In genomic region chr19:47157455-47158321, GRCh38 we compare ENCODE assay signal across 8 cellular contexts. TPM values are rescaled to one million over a fixed set of nuclear protein-coding genes. Genes with fewer than 3 reads are reported as not detected.
DNase-seq lines count a peak whose midpoint lies in the region; ATAC-seq and TF ChIP-seq lines count a peak whose summit lies in the region.

No MANE protein-coding gene starts in this region.

- H3K4me3 ChIP-seq in AG04450 (ENCODE audit: low read depth, low read length) (no peak overlapping the region), epithelial cell of esophagus (ENCODE audit: low read length) (no peak overlapping the region)

- H3K4me1 Mint-ChIP-seq in mesothelial cell of epicardium = peaks cover 42% of the 10 kb centered on the region

- H3K36me3 Mint-ChIP-seq in mesothelial cell of epicardium = peaks cover 16% of the 10 kb centered on the region

- DNase-seq in AG04450 (ENCODE audit: low read depth, low spot score) (peak; percentile 50), HK-2 (ENCODE audit: unreplicated experiment) (peak; percentile 45), epithelial cell of esophagus (ENCODE audit: low read depth) (peak; percentile 43), mesothelial cell of epicardium (ENCODE audit: low spot score in 2 of 2, unreplicated experiment in 2 of 2) (no peak), ureter (ENCODE audit: low spot score) (peak; percentile 65), NCI-H446 treated with DMSO at 0.1 percent for 48 hours (lab: John Stamatoyannopoulos, UW) (no peak)
- DNase-seq in activated CD4-positive, alpha-beta T cell treated with anti-CD3 and anti-CD28 coated beads, Interleukin-2, amount 50 U/mL, for 1 hour = peak; percentile 36

- peak overlapping the region; percentile 94 for H3K27ac Mint-ChIP-seq in mesothelial cell of epicardium

- TF ChIP-seq CTCF in AG04450 (IDR thresholded peaks at IDR 0.05; ENCODE audit: low read depth, low read length) (0 out of 2 replicates have a peak, but pooled peaks have one; percentile 5), epithelial cell of esophagus (IDR thresholded peaks at IDR 0.05; ENCODE audit: insufficient read depth, low read depth, low read length, missing control alignments) (no peak), mesothelial cell of epicardium (IDR thresholded peaks at IDR 0.05; ENCODE audit: unreplicated experiment) (peak; percentile 21)

- no peak overlapping the region for H3K4me3 Mint-ChIP-seq in mesothelial cell of epicardium

- no peaks in the 10 kb centered on the region for H3K27me3 Mint-ChIP-seq in mesothelial cell of epicardium (ENCODE audit: low read depth)

- no peaks in the 10 kb centered on the region for H3K9me3 ChIP-seq in AG04450 (ENCODE audit: control insufficient read depth, insufficient read depth, low read length)

- no peak for ATAC-seq in GM18502 (IDR thresholded peaks at IDR 0.05; ENCODE audit: poor library complexity, unreplicated experiment)

- CTCF ChIA-PET in AG04450 (lab: Charles Lee) = interaction anchor here (0.5 to 4.7 kb wide), 9 partner anchors 8 to 91 kb away, joined by 3 to 35 read pairs (median 4); no protein-coding TSS in a partner anchor

- peak overlapping the region; percentile 69 for H3K27ac ChIP-seq in AG04450 (ENCODE audit: low read depth, low read length)

- POLR2A ChIA-PET in AG04450 (lab: Yijun Ruan, JAX) = interaction anchor here (0.5 to 1.9 kb wide), 6 partner anchors 42 to 85 kb away, joined by 3 to 14 read pairs (median 4); partner anchors contain the start of gene ZC3H4

- H3K27me3 ChIP-seq in AG04450 (ENCODE audit: control insufficient read depth, insufficient read depth, low read length) = no peaks in the 10 kb centered on the region

- no peaks in the 10 kb centered on the region for H3K9me3 Mint-ChIP-seq in mesothelial cell of epicardium

RNA-seq across cellular contexts. Expression of gene SAE1, which starts 27.1 kb away (rescaled TPM):
- polyA plus RNA-seq in AG04450 (2011; rRNA removed) = 142 and 165 TPM in 2 replicates
- 62.8 and 63.5 TPM in 2 replicates for polyA minus RNA-seq in AG04450 (2011; rRNA and poly(A)+ RNA removed)
- total RNA-seq in mesothelial cell of epicardium = 137 to 141 TPM (median 138 TPM) in 3 replicates
- total RNA-seq in ureter = 56.9 TPM

RNA-seq across cellular contexts. Expression of gene ZC3H4, which starts 44.1 kb away (rescaled TPM):
- polyA plus RNA-seq in AG04450 (2011; rRNA removed) = 4.9 and 7.3 TPM in 2 replicates
- polyA minus RNA-seq in AG04450 (2011; rRNA and poly(A)+ RNA removed) = 12.7 and 15.9 TPM in 2 replicates
- total RNA-seq in mesothelial cell of epicardium (65.3 to 68.7 TPM (median 67.9 TPM) in 3 replicates), ureter (55.1 TPM)

Comparison
In these comparisons a context has a peak if more than half of its experiments do, and no peak if none do; other contexts are left out.
1. DNase-seq: peak in AG04450 (single experiment), HK-2 (single experiment), activated CD4-positive, alpha-beta T cell treated with anti-CD3 and anti-CD28 coated beads, Interleukin-2, amount 50 U/mL, for 1 hour (single experiment), epithelial cell of esophagus (single experiment) and ureter (single experiment); none in mesothelial cell of epicardium (0 of 2) and NCI-H446 treated with DMSO at 0.1 percent for 48 hours (single experiment).